ENCODE assay signal across 1 cellular context in genomic region chr20:63874254-63874653, GRCh38.
TF ChIP-seq lines count a peak whose summit lies in the region.

No MANE protein-coding gene starts in this region.

TF ChIP-seq in HepG2, 621 proteins besides CTCF, POLR2A, EP300 and RAD21:
- TF ChIP-seq HNRNPK (IDR thresholded peaks at IDR 0.05; ENCODE audit: low read depth, low read length, poor library complexity, severe bottlenecking) (no peak), CEBPB (IDR thresholded peaks at IDR 0.05; ENCODE audit: borderline replicate concordance, low read depth, low read length) (0 out of 2 replicates have a peak, but pooled peaks have one; percentile 26), IRF9 (CRISPR knock-in tag; IDR thresholded peaks at IDR 0.05; ENCODE audit: borderline replicate concordance) (0 out of 2 replicates have a peak, but pooled peaks have one; percentile 26)
- TF ChIP-seq, protein P1, sequence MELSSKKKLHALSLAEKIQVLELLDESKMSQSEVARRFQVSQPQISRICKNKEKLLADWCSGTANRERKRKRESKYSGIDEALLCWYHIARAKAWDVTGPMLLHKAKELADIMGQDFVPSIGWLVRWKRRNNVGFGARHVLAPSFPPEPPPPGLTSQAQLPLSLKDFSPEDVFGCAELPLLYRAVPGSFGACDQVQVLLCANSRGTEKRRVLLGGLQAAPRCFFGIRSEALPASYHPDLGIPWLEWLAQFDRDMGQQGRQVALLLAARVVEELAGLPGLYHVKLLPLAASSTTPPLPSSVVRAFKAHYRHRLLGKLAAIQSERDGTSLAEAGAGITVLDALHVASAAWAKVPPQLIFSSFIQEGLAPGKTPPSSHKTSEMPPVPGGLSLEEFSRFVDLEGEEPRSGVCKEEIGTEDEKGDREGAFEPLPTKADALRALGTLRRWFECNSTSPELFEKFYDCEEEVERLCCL (CRISPR knock-in tag; IDR thresholded peaks at IDR 0.05; ENCODE audit: borderline replicate concordance) = no peak
